In genomic region chr3:193998628-193999027, GRCh38 we compare ENCODE assay signal across 22 cellular contexts.
"Had no signal": no experiment of that assay in that cellular context is flagged by ENCODE, and none has a peak within 500 bp of the region (broad histone marks: within the 10 kb centered on the region; RNA-seq: fewer than 3 reads in every experiment).

No MANE protein-coding gene starts in this region.

- H3K27ac Mint-ChIP-seq: natural killer cell, progenitor cell of endocrine pancreas, type B pancreatic cell had no signal

- H3K27ac ChIP-seq: colonic mucosa, foreskin keratinocyte, hepatocyte, pancreas, right lobe of liver, skin epidermis, uterus had no signal

- H3K27me3 Mint-ChIP-seq: type B pancreatic cell had no signal

- H3K9me3 Mint-ChIP-seq: natural killer cell, neural crest cell, type B pancreatic cell had no signal

- H3K9me3 ChIP-seq: colonic mucosa, pancreas, right lobe of liver, thyroid gland, uterus had no signal

- H3K4me2 ChIP-seq: hepatocyte had no signal

- ATAC-seq: foreskin keratinocyte, natural killer cell, right lobe of liver had no signal

- H3K36me3 Mint-ChIP-seq: natural killer cell, type B pancreatic cell had no signal

- H3K4me3 Mint-ChIP-seq: natural killer cell, neural crest cell, type B pancreatic cell had no signal

- H3K27me3 ChIP-seq: colonic mucosa, foreskin keratinocyte, hepatocyte, pancreas, right lobe of liver, thyroid gland, uterus had no signal

- H3K4me3 ChIP-seq: colonic mucosa, hepatocyte, pancreas, right lobe of liver, skin epidermis, thyroid gland, uterus had no signal

- H3K36me3 ChIP-seq: colonic mucosa, pancreas, right lobe of liver, thyroid gland, uterus had no signal

- DNase-seq: dermis blood vessel endothelial cell; erythroblast; foreskin keratinocyte; head of caudate nucleus; left colon; left ventricle myocardium superior; natural killer cell; occipital lobe; pancreas; retina; right lobe of liver; stimulated activated CD4-positive, alpha-beta T cell treated with anti-CD3 and anti-CD28 coated beads, Interleukin-2, amount 100 ng/mL, for 24 hours; stimulated activated CD4-positive, alpha-beta T cell treated with anti-CD3 and anti-CD28 coated beads, Interleukin-4, amount 100 ng/mL, for 4 hours; stimulated activated naive CD4-positive, alpha-beta T cell; uterus had no signal
